ENCODE assay signal across 18 cellular contexts in genomic region chr10:95392711-95393164, GRCh38.
A peak's percentile ranks its signal among the peaks of the same experiment; 100 is the strongest.
DNase-seq lines count a peak whose midpoint lies in the region; ATAC-seq, FAIRE-seq and TF ChIP-seq lines count a peak whose summit lies in the region.
"Had no signal": no experiment of that assay in that cellular context is flagged by ENCODE, and none has a peak within 500 bp of the region (broad histone marks: within the 10 kb centered on the region; RNA-seq: fewer than 3 reads in every experiment).

No MANE protein-coding gene starts in this region.

- CTCF ChIA-PET in GM12878 (lab: Yijun Ruan, JAX) = interaction anchor here (0.7 to 6.8 kb wide), 3 partner anchors 17 to 38 kb away, joined by 3 to 74 read pairs (median 7); no protein-coding TSS in a partner anchor

- ATAC-seq in GM18517 (IDR thresholded peaks at IDR 0.05; ENCODE audit: unreplicated experiment) (peak; percentile 61), HG02798 (IDR thresholded peaks at IDR 0.05; ENCODE audit: poor library complexity, unreplicated experiment) (peak; percentile 50), GM12878 (peak; percentile 65), natural killer cell (no peak)
- ATAC-seq: stimulated activated memory B cell treated with anti-CD40 and anti-IgM and Interleukin-4, amounts not matched to agents 10 μg/mL and 1 μg/mL and 100 μg/mL, for 72 hours had no signal

- peak overlapping the region; percentile 63 for H3K4me2 ChIP-seq in GM12878 (ENCODE audit: control insufficient read depth, insufficient read depth)

- no peak for FAIRE-seq in GM12878 (lab: Jason Lieb, UNC)

- SMC1A ChIA-PET in GM12878 (lab: Charles Lee; ENCODE audit: uncharacterized antibody, unreplicated experiment) = interaction anchor here (0.6 to 13.6 kb wide), 5 partner anchors 17 to 783 kb away, joined by 3 to 153 read pairs (median 3); no protein-coding TSS in a partner anchor

- in situ Hi-C loops in GM12878 (cut with MboI) = no loop called here

- H3K4me3 Mint-ChIP-seq in natural killer cell = no peak overlapping the region
- H3K4me3 Mint-ChIP-seq: stimulated activated memory B cell treated with anti-CD40 and anti-IgM and Interleukin-4, amounts not matched to agents 10 μg/mL and 1 μg/mL and 100 μg/mL, for 72 hours had no signal

- TF ChIP-seq POLR2A in GM12878 (IDR thresholded peaks at IDR 0.05; ENCODE audit: low read depth, low read length) = peak; percentile 42
- no peak for TF ChIP-seq POLR2A in adrenal gland (IDR thresholded peaks at IDR 0.05)

- no peaks in the 10 kb centered on the region for H3K79me2 ChIP-seq in GM12878 (ENCODE audit: control insufficient read depth, insufficient read depth, low read length)

- no peak overlapping the region for H3K27ac Mint-ChIP-seq in natural killer cell
- H3K27ac Mint-ChIP-seq: stimulated activated memory B cell treated with anti-CD40 and anti-IgM and Interleukin-4, amounts not matched to agents 10 μg/mL and 1 μg/mL and 100 μg/mL, for 72 hours had no signal

- POLR2A ChIA-PET in GM12878 (lab: Charles Lee) = interaction anchor here (0.5 to 1.6 kb wide), 4 partner anchors 9 to 147 kb away, joined by 3 to 7 read pairs (median 4); no protein-coding TSS in a partner anchor

- peak overlapping the region; percentile 72 for H3K27ac ChIP-seq in GM12878 (ENCODE audit: control insufficient read depth, insufficient read depth)
- peak overlapping the region; percentile 32 for H3K27ac ChIP-seq in stomach smooth muscle (ENCODE audit: low read length)
- H3K27ac ChIP-seq in adrenal gland = peak overlapping the region in 1 of 5 donors; percentile 48
- H3K27ac ChIP-seq: brain microvascular endothelial cell, C4-2B, right lobe of liver had no signal

- TF ChIP-seq CTCF in GM12878 (IDR thresholded peaks at IDR 0.05 in 2 of 3, conservative IDR thresholded peaks at IDR 0.05 in 1 of 3; ENCODE audit: control insufficient read depth in 2 of 3, extremely low read depth in 1 of 3, insufficient read depth in 1 of 3, low read depth in 3 of 3, low read length in 3 of 3) (no peak), adrenal gland (IDR thresholded peaks at IDR 0.05) (no peak), natural killer cell (IDR thresholded peaks at IDR 0.05) (no peak)

- H3K9ac ChIP-seq in GM12878 (ENCODE audit: control insufficient read depth, insufficient read depth, low read length) = no peak overlapping the region
- H3K9ac ChIP-seq in stomach smooth muscle (ENCODE audit: low read length in 2 of 2) = no peak overlapping the region

- peak; percentile 44 for DNase-seq in GM12878 (ENCODE audit: low read depth, low spot score)
- no peak for DNase-seq in adrenal gland
- DNase-seq in iPS-NIHi11 (ENCODE audit: low spot score) = no peak
- DNase-seq in activated T-cell treated with anti-CD3 and anti-CD28 coated beads for 4 hours = no peak
- DNase-seq in natural killer cell = no peak
- DNase-seq: activated CD4-positive, alpha-beta T cell treated with anti-CD3 and anti-CD28 coated beads, Interleukin-2, amount 50 U/mL, for 1 hour; activated effector memory CD4-positive, alpha-beta T cell treated with Interleukin-2 at 50 U/mL for 16 hours; left cardiac atrium; NCI-H2081; right lobe of liver; SHP77; stimulated activated CD4-positive, alpha-beta T cell treated with anti-CD3 and anti-CD28 coated beads, Interleukin-4, amount 100 ng/mL, for 24 hours had no signal

- no peaks in the 10 kb centered on the region for H3K4me1 Mint-ChIP-seq in natural killer cell

- H3K4me1 ChIP-seq in GM12878 (ENCODE audit: control insufficient read depth, insufficient read depth, low read length) (peaks cover 54% of the 10 kb centered on the region), stomach smooth muscle (ENCODE audit: control insufficient read depth, insufficient read depth, low read length) (peaks cover 69% of the 10 kb centered on the region), adrenal gland (replicated peaks in 1 of 2) (peaks cover 0 to 14% of the 10 kb centered on the region in 2 donors)

- intact Hi-C loops in GM12878 (cut with micrococcal nuclease; ENCODE audit: unreplicated experiment) = no loop called here
- intact Hi-C loops in adrenal gland (cut with DNase I) = no loop called here
- intact Hi-C loops in natural killer cell (cut with micrococcal nuclease) = no loop called here

- RAD21 ChIA-PET in GM12878 (lab: Charles Lee; ENCODE audit: unreplicated experiment) = interaction anchor here (0.6 to 2.0 kb wide), 7 partner anchors 9 to 315 kb away, joined by 3 to 9 read pairs (median 5); no protein-coding TSS in a partner anchor

- H3K9me3 ChIP-seq in GM12878 (replicated peaks; ENCODE audit: control insufficient read depth, insufficient read depth, low read length) (no peaks in the 10 kb centered on the region), stomach smooth muscle (ENCODE audit: control insufficient read depth in 2 of 2, low read length in 2 of 2) (no peaks in the 10 kb centered on the region), adrenal gland (replicated peaks in 1 of 3) (no peaks in the 10 kb centered on the region)
- H3K9me3 ChIP-seq: right lobe of liver had no signal

- H3K4me3 ChIP-seq in GM12878 (0 out of 2 replicates have a peak overlapping the region, but pooled peaks have one; percentile 43), stomach smooth muscle (ENCODE audit: low read length in 2 of 2) (no peak overlapping the region), adrenal gland (no peak overlapping the region)
- H3K4me3 ChIP-seq: right lobe of liver had no signal

- no peaks in the 10 kb centered on the region for H3K9me3 Mint-ChIP-seq in natural killer cell
- H3K9me3 Mint-ChIP-seq: stimulated activated memory B cell treated with anti-CD40 and anti-IgM and Interleukin-4, amounts not matched to agents 10 μg/mL and 1 μg/mL and 100 μg/mL, for 72 hours had no signal

- no peaks in the 10 kb centered on the region for H4K20me1 ChIP-seq in GM12878 (ENCODE audit: control insufficient read depth, insufficient read depth)

- no peak overlapping the region; the same call in 1 of the 2 replicates for H2AFZ ChIP-seq in GM12878 (ENCODE audit: control insufficient read depth, low read depth, low read length)

- no peaks in the 10 kb centered on the region for H3K36me3 Mint-ChIP-seq in natural killer cell
- H3K36me3 Mint-ChIP-seq: stimulated activated memory B cell treated with anti-CD40 and anti-IgM and Interleukin-4, amounts not matched to agents 10 μg/mL and 1 μg/mL and 100 μg/mL, for 72 hours had no signal

- TF ChIP-seq EP300 in GM12878 (IDR thresholded peaks at IDR 0.05; ENCODE audit: borderline replicate concordance in 1 of 2, control insufficient read depth in 1 of 2, low read depth in 2 of 2, low read length in 2 of 2) = peak in 1 of 2 experiments; percentile 53; a peak in 1 of 4 replicates

- H3K36me3 ChIP-seq in GM12878 (ENCODE audit: control insufficient read depth in 2 of 2, insufficient read depth in 2 of 2, low read length in 1 of 2) (no peaks in the 10 kb centered on the region), stomach smooth muscle (ENCODE audit: control insufficient read depth in 2 of 2, insufficient read depth in 2 of 2, low read length in 2 of 2) (peaks cover 40 to 48% of the 10 kb centered on the region in 2 donors), adrenal gland (replicated peaks in 1 of 2) (peaks cover 0 to under 1% of the 10 kb centered on the region in 2 donors)
- H3K36me3 ChIP-seq: brain microvascular endothelial cell had no signal

- H3K27me3 ChIP-seq in GM12878 (replicated peaks in 1 of 2; ENCODE audit: control insufficient read depth in 2 of 2, insufficient read depth in 2 of 2, low read length in 1 of 2) (no peaks in the 10 kb centered on the region), stomach smooth muscle (ENCODE audit: control insufficient read depth in 1 of 2, insufficient read depth in 2 of 2, low read length in 2 of 2) (no peaks in the 10 kb centered on the region), adrenal gland (no peaks in the 10 kb centered on the region)
- H3K27me3 ChIP-seq: brain microvascular endothelial cell, right lobe of liver had no signal

- H3K27me3 Mint-ChIP-seq in natural killer cell (ENCODE audit: low read depth in 2 of 2) = no peaks in the 10 kb centered on the region

- 23% methylated on average over 6 of the region's 6 CpGs for WGBS in GM12878 (ENCODE audit: insufficient coverage, insufficient replicate concordance, low lambda C conversion rate, missing lambda C conversion rate)
- 62 to 71% (median 67%) methylated on average over 6 of the region's 6 CpGs for WGBS in adrenal gland, 4 donors

- TF ChIP-seq RAD21 in GM12878 (IDR thresholded peaks at IDR 0.05; ENCODE audit: insufficient read depth, low read depth, low read length) = no peak

- BruUV-seq in GM12878 (replicated peaks; lab: Mats Ljungman, UMichigan) = no TSS peak

TF ChIP-seq in GM12878, 131 proteins besides CTCF, POLR2A, EP300 and RAD21 (continues in another document):
- TF ChIP-seq MTA3 (IDR thresholded peaks at IDR 0.05; ENCODE audit: borderline replicate concordance, low read length) = peak; percentile 53; the same call in 1 of the 2 replicates
- peak; percentile 50; the same call in 1 of the 2 replicates for TF ChIP-seq PML (IDR thresholded peaks at IDR 0.05; ENCODE audit: low read length)
- TF ChIP-seq KAT2A (conservative IDR thresholded peaks at IDR 0.05; ENCODE audit: control insufficient read depth, low read depth, low read length) = no peak
- TF ChIP-seq CHD4 (IDR thresholded peaks at IDR 0.05) = no peak
- TF ChIP-seq TAF1 (IDR thresholded peaks at IDR 0.05; ENCODE audit: borderline replicate concordance, low read depth, low read length) = no peak
- peak; percentile 5; the same call in 1 of the 2 replicates for TF ChIP-seq BCL11A (IDR thresholded peaks at IDR 0.05; ENCODE audit: low read depth, low read length)
- TF ChIP-seq FOXM1 (IDR thresholded peaks at IDR 0.05; ENCODE audit: low read depth, low read length) = peak; percentile 87
- peak; percentile 41 for TF ChIP-seq SKIL (IDR thresholded peaks at IDR 0.05; ENCODE audit: low read depth, poor library complexity, severe bottlenecking)
- TF ChIP-seq IRF4 (IDR thresholded peaks at IDR 0.05; ENCODE audit: low read depth, low read length) = peak; percentile 39; the same call in 1 of the 2 replicates
- TF ChIP-seq FOXK2 (IDR thresholded peaks at IDR 0.05) = no peak
- TF ChIP-seq CREM (IDR thresholded peaks at IDR 0.05; ENCODE audit: low read depth) = peak; percentile 33; the same call in 1 of the 2 replicates

Comparison
In these comparisons a context has a peak if more than half of its experiments do, and no peak if none do; other contexts are left out.
1. ATAC-seq: peak in GM18517 (single experiment), HG02798 (single experiment) and GM12878 (single experiment); none in natural killer cell (0 of 3).